In genomic region chr5:74342189-74342588, GRCh38 we compare ENCODE assay signal across 14 cellular contexts.
DNase-seq lines count a peak whose midpoint lies in the region; ATAC-seq and TF ChIP-seq lines count a peak whose summit lies in the region.
"Had no signal": no experiment of that assay in that cellular context is flagged by ENCODE, and none has a peak within 500 bp of the region (broad histone marks: within the 10 kb centered on the region; RNA-seq: fewer than 3 reads in every experiment).

No MANE protein-coding gene starts in this region.

- H3K79me2 ChIP-seq in SK-N-SH (ENCODE audit: insufficient read depth), result no peaks in the 10 kb centered on the region
- H3K79me2 ChIP-seq in parathyroid adenoma, result no peaks in the 10 kb centered on the region

- DNase-seq in SK-N-SH, result no peak
- no peak for DNase-seq in colonic mucosa
- DNase-seq in psoas muscle, result no peak
- no peak for DNase-seq in COLO829 (ENCODE audit: low spot score)
- DNase-seq: AML-193; CD8-positive, alpha-beta memory T cell; DMS 273 treated with DMSO at 0.1 percent for 48 hours; IMR-90 had no signal

- no peak for TF ChIP-seq RAD21 in SK-N-SH (IDR thresholded peaks at IDR 0.05; ENCODE audit: low read length)

- H3K27ac ChIP-seq in SK-N-SH (ENCODE audit: low read depth in 2 of 2, low read length in 1 of 2), result no peak overlapping the region
- peak overlapping the region; percentile 0 for H3K27ac ChIP-seq in colonic mucosa
- no peak overlapping the region for H3K27ac ChIP-seq in parathyroid adenoma
- no peak overlapping the region for H3K27ac ChIP-seq in psoas muscle
- H3K27ac ChIP-seq: 22Rv1, BLaER1 had no signal

- H3F3A ChIP-seq in SK-N-SH (replicated peaks; ENCODE audit: insufficient read depth), result no peaks in the 10 kb centered on the region

- intact Hi-C loops in colonic mucosa (cut with DNase I), result no loop called here
- intact Hi-C loops in psoas muscle (cut with DNase I), result no loop called here

- no peak for TF ChIP-seq EP300 in SK-N-SH (IDR thresholded peaks at IDR 0.05; ENCODE audit: borderline replicate concordance in 1 of 2, low read depth in 1 of 2, low read length in 1 of 2)

- no peaks in the 10 kb centered on the region for H3K27me3 ChIP-seq in SK-N-SH (ENCODE audit: insufficient read depth)
- no peaks in the 10 kb centered on the region for H3K27me3 ChIP-seq in colonic mucosa
- no peaks in the 10 kb centered on the region for H3K27me3 ChIP-seq in parathyroid adenoma (ENCODE audit: control insufficient read depth, insufficient read depth, low read length)
- no peaks in the 10 kb centered on the region for H3K27me3 ChIP-seq in psoas muscle (ENCODE audit: insufficient read depth in 3 of 3, low read length in 2 of 3)
- H3K27me3 ChIP-seq: BLaER1 had no signal

- no peaks in the 10 kb centered on the region; a peak in 1 of 4 replicates for H3K4me1 ChIP-seq in SK-N-SH (ENCODE audit: control insufficient read depth in 1 of 2, insufficient read depth in 2 of 2, low read depth in 1 of 2, low read length in 1 of 2)
- H3K4me1 ChIP-seq in colonic mucosa, result no peaks in the 10 kb centered on the region
- peaks cover 21% of the 10 kb centered on the region for H3K4me1 ChIP-seq in parathyroid adenoma
- peaks cover 3% of the 10 kb centered on the region for H3K4me1 ChIP-seq in psoas muscle
- H3K4me1 ChIP-seq: BLaER1 had no signal

- H2AFZ ChIP-seq in SK-N-SH (ENCODE audit: low read depth) (0 out of 2 replicates have a peak overlapping the region, but pooled peaks have one; percentile 5), parathyroid adenoma (peak overlapping the region; percentile 44)

- H3K9me2 ChIP-seq in SK-N-SH, result no peaks in the 10 kb centered on the region

- 58% methylated on average over 2 of the region's 2 CpGs for WGBS in SK-N-SH (ENCODE audit: low lambda C conversion rate)
- 64 to 79% (median 73%) methylated on average over 2 of the region's 2 CpGs for WGBS in psoas muscle, 3 donors

- ATAC-seq in SK-N-SH treated with all-trans-retinoic acid at 6 μM for 48 hours (no peak), GM19023 (IDR thresholded peaks at IDR 0.05; ENCODE audit: unreplicated experiment) (no peak), psoas muscle (no peak)
- ATAC-seq: HCT116 had no signal

- no peaks in the 10 kb centered on the region for H3K9me3 ChIP-seq in SK-N-SH
- no peaks in the 10 kb centered on the region for H3K9me3 ChIP-seq in colonic mucosa
- no peaks in the 10 kb centered on the region for H3K9me3 ChIP-seq in parathyroid adenoma (ENCODE audit: control insufficient read depth, low read length)
- H3K9me3 ChIP-seq in psoas muscle, result no peaks in the 10 kb centered on the region

- H3K4me3 ChIP-seq in SK-N-SH (ENCODE audit: low read depth in 2 of 2, low read length in 1 of 2) (no peak overlapping the region), colonic mucosa (no peak overlapping the region), parathyroid adenoma (ENCODE audit: low read depth, low read length) (no peak overlapping the region), psoas muscle (no peak overlapping the region)
- H3K4me3 ChIP-seq: BLaER1 had no signal

- H3K36me3 ChIP-seq in SK-N-SH (replicated peaks in 1 of 2; ENCODE audit: control insufficient read depth in 1 of 2, insufficient read depth in 2 of 2, low read length in 1 of 2) (no peaks in the 10 kb centered on the region), colonic mucosa (no peaks in the 10 kb centered on the region), parathyroid adenoma (ENCODE audit: control insufficient read depth, insufficient read depth, low read length) (no peaks in the 10 kb centered on the region), psoas muscle (ENCODE audit: insufficient read depth in 1 of 2, low read depth in 1 of 2) (no peaks in the 10 kb centered on the region)
- H3K36me3 ChIP-seq: BLaER1 had no signal

- no peaks in the 10 kb centered on the region for H4K20me1 ChIP-seq in SK-N-SH (ENCODE audit: insufficient read depth)
- H4K20me1 ChIP-seq: BLaER1 had no signal

- TF ChIP-seq CTCF in SK-N-SH (IDR thresholded peaks at IDR 0.05) (no peak), colonic mucosa (IDR thresholded peaks at IDR 0.05) (no peak), parathyroid adenoma (IDR thresholded peaks at IDR 0.05) (no peak), psoas muscle (IDR thresholded peaks at IDR 0.05) (no peak)

- CTCF ChIA-PET in SK-N-SH (lab: Yijun Ruan, JAX), result interaction anchor here (1.0 kb wide), 1 partner anchor 11 kb away, joined by 3 read pairs; no protein-coding TSS in a partner anchor

- H3K9ac ChIP-seq in SK-N-SH (no peak overlapping the region), colonic mucosa (ENCODE audit: low read depth in 2 of 2, low read length in 2 of 2) (peak overlapping the region in 1 of 2 donors; percentile 19), parathyroid adenoma (no peak overlapping the region)
- H3K9ac ChIP-seq: BLaER1 had no signal

- POLR2A ChIA-PET in SK-N-SH (lab: Yijun Ruan, JAX), result no interaction called here

- H3K4me2 ChIP-seq in SK-N-SH (no peak overlapping the region), parathyroid adenoma (ENCODE audit: low read length) (no peak overlapping the region)
- H3K4me2 ChIP-seq: BLaER1 had no signal

TF ChIP-seq in SK-N-SH, 30 proteins besides CTCF, POLR2A, EP300 and RAD21:
- TF ChIP-seq SMC3 (IDR thresholded peaks at IDR 0.05; ENCODE audit: low read depth, low read length), result no peak
- TF ChIP-seq PBX3 (IDR thresholded peaks at IDR 0.05), result no peak
- TF ChIP-seq USF1 (IDR thresholded peaks at IDR 0.05; ENCODE audit: borderline replicate concordance, low read depth), result no peak

TF ChIP-seq in SK-N-SH treated with all-trans-retinoic acid at 6 μM for 48 hours, 23 proteins besides CTCF, POLR2A, EP300 and RAD21 (continues in another document):
- TF ChIP-seq CSRNP3 (CRISPR knock-in tag; IDR thresholded peaks at IDR 0.05), result no peak
- no peak for TF ChIP-seq TOX (CRISPR knock-in tag; IDR thresholded peaks at IDR 0.05; ENCODE audit: borderline replicate concordance)
- no peak for TF ChIP-seq POU6F1 (CRISPR knock-in tag; IDR thresholded peaks at IDR 0.05; ENCODE audit: borderline replicate concordance, low read depth)
- no peak for TF ChIP-seq RARB (CRISPR knock-in tag; IDR thresholded peaks at IDR 0.05)
- no peak for TF ChIP-seq ARNTL (CRISPR knock-in tag; IDR thresholded peaks at IDR 0.05; ENCODE audit: borderline replicate concordance, low read depth)
- no peak for TF ChIP-seq BACH2 (CRISPR knock-in tag; IDR thresholded peaks at IDR 0.05; ENCODE audit: borderline replicate concordance)
- no peak for TF ChIP-seq ZNF8 (CRISPR knock-in tag; IDR thresholded peaks at IDR 0.05)
- no peak for TF ChIP-seq CSDC2 (CRISPR knock-in tag; IDR thresholded peaks at IDR 0.05)
- TF ChIP-seq ZNF70 (CRISPR knock-in tag; IDR thresholded peaks at IDR 0.05), result no peak
- no peak for TF ChIP-seq PATZ1 (CRISPR knock-in tag; IDR thresholded peaks at IDR 0.05; ENCODE audit: borderline replicate concordance)
- no peak for TF ChIP-seq ISL1 (CRISPR knock-in tag; IDR thresholded peaks at IDR 0.05)
- no peak for TF ChIP-seq OSR1 (CRISPR knock-in tag; IDR thresholded peaks at IDR 0.05)
- no peak for TF ChIP-seq ZC3H10 (CRISPR knock-in tag; IDR thresholded peaks at IDR 0.05)
- no peak for TF ChIP-seq ZFP30 (CRISPR knock-in tag; IDR thresholded peaks at IDR 0.05)
- TF ChIP-seq GLIS3 (CRISPR knock-in tag; IDR thresholded peaks at IDR 0.05), result no peak
